Comparison of ENCODE assay signal across 9 cellular contexts in the genomic region with DNA sequence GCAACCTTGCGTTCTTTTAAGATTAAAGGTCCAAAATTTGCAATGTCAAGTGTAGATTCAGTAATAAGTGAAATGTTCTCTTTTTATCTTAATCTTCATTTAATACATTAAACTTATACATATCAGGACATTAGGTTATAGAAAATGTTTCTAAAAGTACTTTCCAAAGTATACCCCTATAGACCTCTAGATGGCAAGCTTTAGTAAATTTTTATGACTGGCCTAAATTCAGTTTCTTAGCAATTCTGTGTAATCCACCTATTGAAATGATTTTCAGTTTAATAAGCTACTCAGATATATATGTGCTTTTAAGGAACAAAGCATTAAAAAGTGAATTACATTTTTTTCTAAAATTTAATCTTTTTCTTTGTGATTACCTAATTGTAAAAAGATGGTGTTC.
DNase-seq lines count a peak whose midpoint lies in the region; ATAC-seq and TF ChIP-seq lines count a peak whose summit lies in the region.
"Had no signal": no experiment of that assay in that cellular context is flagged by ENCODE, and none has a peak within 500 bp of the region (broad histone marks: within the 10 kb centered on the region; RNA-seq: fewer than 3 reads in every experiment).

No MANE protein-coding gene starts in this region.

- no peaks in the 10 kb centered on the region for H3K27me3 ChIP-seq in KMS-11 (ENCODE audit: insufficient read depth, low read depth)
- no peaks in the 10 kb centered on the region for H3K27me3 ChIP-seq in body of pancreas
- H3K27me3 ChIP-seq: neutrophil had no signal

- no peaks in the 10 kb centered on the region for H3K79me2 ChIP-seq in KMS-11 (ENCODE audit: insufficient read depth, low read depth)

- H3K9me3 ChIP-seq in body of pancreas, result no peaks in the 10 kb centered on the region
- H3K9me3 ChIP-seq: neutrophil had no signal

- H3K4me1 ChIP-seq in KMS-11 (ENCODE audit: low read depth, poor library complexity, severe bottlenecking) (no peaks in the 10 kb centered on the region), body of pancreas (no peaks in the 10 kb centered on the region)

- DNase-seq in body of pancreas, result no peak
- peak; percentile 13 for DNase-seq in myocyte (ENCODE audit: low read depth)
- no peak for DNase-seq in amniotic stem cell (lab: John Stamatoyannopoulos, UW)
- no peak for DNase-seq in nucleus accumbens (lab: John Stamatoyannopoulos, UW)

- H3K9ac ChIP-seq in KMS-11, result no peak overlapping the region

- no peak overlapping the region for H3K4me2 ChIP-seq in KMS-11

- no peaks in the 10 kb centered on the region for H3K36me3 ChIP-seq in KMS-11 (ENCODE audit: insufficient read depth)
- no peaks in the 10 kb centered on the region for H3K36me3 ChIP-seq in body of pancreas (replicated peaks in 1 of 2; ENCODE audit: insufficient read depth in 1 of 2, low read depth in 2 of 2)
- H3K36me3 ChIP-seq: neutrophil had no signal

- TF ChIP-seq POLR2A in body of pancreas (IDR thresholded peaks at IDR 0.05), result no peak

- no peak overlapping the region for H3K4me3 ChIP-seq in KMS-11 (IDR thresholded peaks at IDR 0.05; ENCODE audit: insufficient read depth, low read depth, low read length)
- H3K4me3 ChIP-seq in body of pancreas, result no peak overlapping the region

- intact Hi-C loops in body of pancreas (cut with DNase I), result no loop called here

- 61 to 64% methylated on average over 1 of the region's 1 CpG for WGBS in body of pancreas, 2 donors

- no peaks in the 10 kb centered on the region for H4K20me1 ChIP-seq in KMS-11 (ENCODE audit: insufficient read depth)

- H2AFZ ChIP-seq in KMS-11 (ENCODE audit: low read depth), result no peak overlapping the region

- TF ChIP-seq CTCF in GM12873 (IDR thresholded peaks at IDR 0.05; ENCODE audit: insufficient read depth, low read depth, low read length, missing control alignments), result peak; percentile 36
- TF ChIP-seq CTCF in KMS-11 (conservative IDR thresholded peaks at IDR 0.05; ENCODE audit: low read depth, low read length), result peak; percentile 36; the same call in 1 of the 2 replicates
- TF ChIP-seq CTCF in body of pancreas (IDR thresholded peaks at IDR 0.05), result peak in 4 of 7 experiments; percentile 12 to 25 (median 20)

- H3K27ac ChIP-seq in KMS-11 (no peak overlapping the region), body of pancreas (no peak overlapping the region)
- H3K27ac ChIP-seq: neutrophil had no signal

- no peak for ATAC-seq in body of pancreas
- no peak for ATAC-seq in GM21528 (IDR thresholded peaks at IDR 0.05; ENCODE audit: low FRiP score, unreplicated experiment)
- no peak for ATAC-seq in HG02678 (IDR thresholded peaks at IDR 0.05; ENCODE audit: unreplicated experiment)
